ENCODE assay signal across 8 cellular contexts in the genomic region with DNA sequence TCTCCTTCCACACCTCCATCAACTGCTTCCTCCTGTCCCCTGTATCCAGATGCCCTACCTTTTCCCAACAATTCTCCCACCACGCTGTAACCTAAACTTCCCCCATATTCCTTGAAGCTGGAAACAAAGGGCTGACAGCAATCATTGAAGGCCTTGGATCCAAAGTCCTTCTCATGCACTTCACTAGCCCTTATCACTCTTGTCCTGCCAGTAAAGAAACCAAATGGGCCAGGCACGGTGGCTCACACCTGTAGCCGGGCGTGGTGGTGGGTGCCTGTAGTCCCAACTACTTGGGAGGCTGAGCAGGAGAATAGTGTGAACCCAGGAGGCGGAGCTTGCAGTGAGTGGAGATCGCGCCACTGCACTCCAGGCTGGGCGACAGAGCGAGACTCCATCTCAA.
"Had no signal": no experiment of that assay in that cellular context is flagged by ENCODE, and none has a peak within 500 bp of the region (broad histone marks: within the 10 kb centered on the region; RNA-seq: fewer than 3 reads in every experiment).

No MANE protein-coding gene starts in this region.

- H3K27ac Mint-ChIP-seq: H9 had no signal

- H3K27ac ChIP-seq: GM23248 had no signal

- H3K4me3 Mint-ChIP-seq: H9 had no signal

- ATAC-seq: K562 had no signal

- H3K4me3 ChIP-seq: GM23248, K562 had no signal

- H3K9ac ChIP-seq: GM23248 had no signal

- H2AFZ ChIP-seq: GM23248 had no signal

- FAIRE-seq: H54, HTR-8/SVneo, K562 had no signal

- DNase-seq: GM23248, GOT3, H9, HCEC 1CT, IMR-90 had no signal
